In the genomic region with DNA sequence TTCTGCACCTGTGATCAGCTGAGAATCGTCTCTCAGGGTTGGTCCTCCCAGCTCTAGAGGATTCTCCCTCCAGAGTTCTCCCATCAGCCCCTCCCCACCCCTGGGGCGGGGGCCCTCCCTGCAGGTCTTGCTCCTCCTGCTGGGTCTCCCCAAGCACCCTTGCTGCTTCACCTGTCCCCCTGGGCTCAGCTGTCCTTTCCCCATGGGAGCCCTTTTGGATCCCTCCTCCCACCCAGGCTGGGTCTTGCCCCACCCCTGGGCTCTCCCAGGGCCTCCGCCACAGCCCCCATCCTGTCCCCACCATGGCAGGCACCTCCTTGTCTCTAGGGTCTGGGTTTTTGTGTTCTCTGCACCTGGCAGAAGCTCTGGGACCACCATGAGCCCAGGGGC, we compare ENCODE assay signal across 24 cellular contexts. TPM values are rescaled to one million over a fixed set of nuclear protein-coding genes. Genes with fewer than 3 reads are reported as not detected.
A peak's percentile ranks its signal among the peaks of the same experiment; 100 is the strongest.
DNase-seq lines count a peak whose midpoint lies in the region; ATAC-seq, FAIRE-seq and TF ChIP-seq lines count a peak whose summit lies in the region.
"Had no signal": no experiment of that assay in that cellular context is flagged by ENCODE, and none has a peak within 500 bp of the region (broad histone marks: within the 10 kb centered on the region; RNA-seq: fewer than 3 reads in every experiment).

No MANE protein-coding gene starts in this region.

- no peak overlapping the region for H3K9ac ChIP-seq in neuronal stem cell (ENCODE audit: low read depth, low read length, poor library complexity)

- H3K9me3 ChIP-seq in left ventricle myocardium inferior (replicated peaks) (peaks cover 20% of the 10 kb centered on the region), neuronal stem cell (replicated peaks in 1 of 2; ENCODE audit: control insufficient read depth in 2 of 2, insufficient read depth in 1 of 2, low read depth in 1 of 2, low read length in 2 of 2) (peaks cover 0 to 6% of the 10 kb centered on the region in 2 donors), upper lobe of right lung (no peaks in the 10 kb centered on the region), osteoblast (ENCODE audit: low read depth, low read length) (no peaks in the 10 kb centered on the region)
- H3K9me3 ChIP-seq: neutrophil had no signal

- intact Hi-C loops in left ventricle myocardium inferior (cut with micrococcal nuclease), result no loop called here
- intact Hi-C loops in left ventricle myocardium superior (cut with micrococcal nuclease), result no loop called here
- intact Hi-C loops in upper lobe of right lung (cut with DNase I), result no loop called here

- no peak overlapping the region for H2AFZ ChIP-seq in neuronal stem cell (ENCODE audit: low read length)
- no peak overlapping the region for H2AFZ ChIP-seq in osteoblast (ENCODE audit: low read length)

- H3K14ac ChIP-seq in neuronal stem cell (ENCODE audit: low read length), result peak overlapping the region; percentile 33

- peak; percentile 2 for DNase-seq in left ventricle myocardium inferior
- no peak for DNase-seq in left ventricle myocardium superior
- DNase-seq in bronchial epithelial cell (ENCODE audit: low read depth), result no peak
- no peak for DNase-seq in neuronal stem cell (ENCODE audit: low spot score)
- peak; percentile 37 for DNase-seq in upper lobe of right lung
- no peak for DNase-seq in AG20443 (ENCODE audit: low spot score)
- DNase-seq in osteoblast (ENCODE audit: insufficient read length, low spot score, missing footprints), result no peak
- DNase-seq: activated CD4-positive, alpha-beta memory T cell treated with anti-CD3 and anti-CD28 coated beads for 36 hours; activated naive CD4-positive, alpha-beta T cell; caudate nucleus; CD4-positive, alpha-beta memory T cell; DMS 273 treated with DMSO at 0.1 percent for 48 hours; kidney glomerular epithelial cell; NCI-H1105; NCI-H2029 treated with DMSO at 0.1 percent for 48 hours; NCI-H2227 treated with DMSO at 0.1 percent for 48 hours; stimulated activated CD4-positive, alpha-beta T cell treated with anti-CD3 and anti-CD28 coated beads, Interleukin-4, amount 100 ng/mL, for 4 hours; stimulated activated naive CD4-positive, alpha-beta T cell had no signal

- H3K79me1 ChIP-seq in neuronal stem cell (ENCODE audit: low read depth, low read length), result peaks cover 3% of the 10 kb centered on the region

- H3K27ac ChIP-seq in left ventricle myocardium inferior (replicated peaks) (no peak overlapping the region), neuronal stem cell (replicated peaks; ENCODE audit: low read length) (no peak overlapping the region), upper lobe of right lung (no peak overlapping the region), osteoblast (ENCODE audit: low read depth, low read length) (no peak overlapping the region)
- H3K27ac ChIP-seq: neutrophil, RWPE1 had no signal

- no peak overlapping the region for H2BK12ac ChIP-seq in neuronal stem cell (ENCODE audit: low read length)

- H3K27me3 ChIP-seq in left ventricle myocardium inferior (ENCODE audit: low read depth), result peaks cover 24% of the 10 kb centered on the region
- no peaks in the 10 kb centered on the region for H3K27me3 ChIP-seq in bronchial epithelial cell (ENCODE audit: control insufficient read depth, insufficient read depth, low read length)
- H3K27me3 ChIP-seq in neuronal stem cell (ENCODE audit: control insufficient read depth in 3 of 3, insufficient read depth in 3 of 3, low read depth in 1 of 3, low read length in 3 of 3), result peaks cover 0 to 12% (median 0%) of the 10 kb centered on the region in 3 experiments
- H3K27me3 ChIP-seq in upper lobe of right lung, result no peaks in the 10 kb centered on the region
- peaks cover 11% of the 10 kb centered on the region for H3K27me3 ChIP-seq in osteoblast (ENCODE audit: insufficient read depth, low read length)

- WGBS in neuronal stem cell (ENCODE audit: extremely low coverage in 2 of 2, insufficient read length in 2 of 2, insufficient replicate concordance in 1 of 2), 2 donors, result no CpG with 5 or more reads among the region's 3 CpGs

- H3K18ac ChIP-seq in neuronal stem cell (ENCODE audit: low read length), result peak overlapping the region; percentile 5

- H2BK120ac ChIP-seq in neuronal stem cell (ENCODE audit: low read depth, low read length), result no peak overlapping the region

- no peaks in the 10 kb centered on the region for H3K79me2 ChIP-seq in osteoblast (ENCODE audit: insufficient read depth, low read length)

- no peak for TF ChIP-seq CTCF in left ventricle myocardium inferior (IDR thresholded peaks at IDR 0.05; ENCODE audit: borderline replicate concordance)
- no peak for TF ChIP-seq CTCF in bronchial epithelial cell (IDR thresholded peaks at IDR 0.05; ENCODE audit: insufficient read depth, low read length, severe bottlenecking)
- no peak for TF ChIP-seq CTCF in upper lobe of right lung (IDR thresholded peaks at IDR 0.05)
- no peak for TF ChIP-seq CTCF in osteoblast (IDR thresholded peaks at IDR 0.05; ENCODE audit: extremely low read depth, low read depth, low read length)

- no peak overlapping the region for H2BK5ac ChIP-seq in neuronal stem cell (ENCODE audit: low read length)

- no peak overlapping the region for H4K8ac ChIP-seq in neuronal stem cell (ENCODE audit: low read depth, low read length)

- no peak overlapping the region for H2BK15ac ChIP-seq in neuronal stem cell (ENCODE audit: low read length)

- H3K4me2 ChIP-seq in neuronal stem cell (ENCODE audit: insufficient read depth, low read length, poor library complexity, severe bottlenecking), result no peak overlapping the region
- no peak overlapping the region for H3K4me2 ChIP-seq in osteoblast (ENCODE audit: insufficient read depth, low read length)

- FAIRE-seq in bronchial epithelial cell (lab: Jason Lieb, UNC), result peak; percentile 77
- FAIRE-seq: endothelial cell of umbilical vein, GM19239 had no signal

- H3K4me1 ChIP-seq in left ventricle myocardium inferior (no peaks in the 10 kb centered on the region), neuronal stem cell (ENCODE audit: control insufficient read depth in 2 of 2, insufficient read depth in 1 of 2, low read depth in 1 of 2, low read length in 2 of 2) (peaks cover 0 to 9% of the 10 kb centered on the region in 2 donors), upper lobe of right lung (no peaks in the 10 kb centered on the region), osteoblast (ENCODE audit: insufficient read depth, low read length) (no peaks in the 10 kb centered on the region)

- H3K23ac ChIP-seq in neuronal stem cell (ENCODE audit: low read depth, low read length, poor library complexity), result no peak overlapping the region

- no peak overlapping the region for H2AK5ac ChIP-seq in neuronal stem cell (ENCODE audit: low read depth, low read length)

- no peaks in the 10 kb centered on the region for H4K20me1 ChIP-seq in osteoblast (ENCODE audit: insufficient read depth, low read length)

- H3K4me3 ChIP-seq in left ventricle myocardium inferior, result no peak overlapping the region
- no peak overlapping the region for H3K4me3 ChIP-seq in bronchial epithelial cell (ENCODE audit: low read depth, low read length)
- no peak overlapping the region for H3K4me3 ChIP-seq in neuronal stem cell (ENCODE audit: low read length in 2 of 2)
- H3K4me3 ChIP-seq in upper lobe of right lung, result no peak overlapping the region
- no peak overlapping the region for H3K4me3 ChIP-seq in osteoblast (ENCODE audit: insufficient read depth, low read length)

- H3K36me3 ChIP-seq in left ventricle myocardium inferior (no peaks in the 10 kb centered on the region), bronchial epithelial cell (ENCODE audit: control insufficient read depth, insufficient read depth, low read length) (no peaks in the 10 kb centered on the region), neuronal stem cell (replicated peaks in 1 of 2; ENCODE audit: control insufficient read depth in 2 of 2, insufficient read depth in 2 of 2, low read length in 2 of 2) (no peaks in the 10 kb centered on the region), upper lobe of right lung (no peaks in the 10 kb centered on the region), osteoblast (ENCODE audit: insufficient read depth, low read length) (no peaks in the 10 kb centered on the region)
- H3K36me3 ChIP-seq: neutrophil had no signal

- H4K91ac ChIP-seq in neuronal stem cell (ENCODE audit: low read depth, low read length, poor library complexity), result no peak overlapping the region

- ATAC-seq in left ventricle myocardium superior (no peak), upper lobe of right lung (no peak)

- H3K4ac ChIP-seq in neuronal stem cell (ENCODE audit: low read length), result no peak overlapping the region

RNA-seq across cellular contexts. Expression of a gene that starts 22.1 kb away (rescaled TPM):
- total RNA-seq in left ventricle myocardium inferior, result not detected
- total RNA-seq in left ventricle myocardium superior, result not detected
- 0.26 TPM in 1 of 2 replicates, not detected in the other for total RNA-seq in bronchial epithelial cell
- polyA plus RNA-seq in neuronal stem cell (2013, experiment 1 of 2), result 0.01 TPM
- polyA plus RNA-seq in neuronal stem cell (2013, experiment 2 of 2), result not detected
- total RNA-seq in upper lobe of right lung, result 0.14 TPM
- total RNA-seq in osteoblast, result not detected in 2 replicates
- total RNA-seq: activated CD4-positive, alpha-beta memory T cell treated with anti-CD3 and anti-CD28 coated beads for 36 hours; CD4-positive, alpha-beta memory T cell; dermis microvascular lymphatic vessel endothelial cell; endothelial cell of umbilical vein; renal cortical epithelial cell had no signal
- polyA plus RNA-seq: CD4-positive, alpha-beta memory T cell; endothelial cell of umbilical vein had no signal

Comparison
In these comparisons a context has a peak if more than half of its experiments do, and no peak if none do; other contexts are left out.
1. DNase-seq: peak in left ventricle myocardium inferior (single experiment) and upper lobe of right lung (single experiment); none in left ventricle myocardium superior (single experiment), bronchial epithelial cell (single experiment), neuronal stem cell (single experiment), AG20443 (single experiment) and osteoblast (single experiment).